ENCODE assay signal across 8 cellular contexts in genomic region chr3:111761309-111761795, GRCh38.
DNase-seq lines count a peak whose midpoint lies in the region; ATAC-seq lines count a peak whose summit lies in the region.

No MANE protein-coding gene starts in this region.

- H2BK15ac ChIP-seq in neuronal stem cell (ENCODE audit: low read length) = no peak overlapping the region

- no peak overlapping the region for H4K8ac ChIP-seq in neuronal stem cell (ENCODE audit: low read depth, low read length)

- ATAC-seq in left colon (peak; percentile 28), aorta (ENCODE audit: low FRiP score) (peak; percentile 69)

- H4K91ac ChIP-seq in neuronal stem cell (ENCODE audit: low read depth, low read length, poor library complexity) = no peak overlapping the region

- no peak overlapping the region for H2AFZ ChIP-seq in neuronal stem cell (ENCODE audit: low read length)

- H3K9ac ChIP-seq in adipocyte (ENCODE audit: low read length) (peak overlapping the region; percentile 67), neuronal stem cell (ENCODE audit: low read depth, low read length, poor library complexity) (no peak overlapping the region)

- no peak overlapping the region for H2BK120ac ChIP-seq in neuronal stem cell (ENCODE audit: low read depth, low read length)

- H3K23ac ChIP-seq in neuronal stem cell (ENCODE audit: low read depth, low read length, poor library complexity) = no peak overlapping the region

- no peaks in the 10 kb centered on the region for H3K9me3 ChIP-seq in adipocyte (ENCODE audit: control insufficient read depth, low read length)
- H3K9me3 ChIP-seq in aorta (ENCODE audit: control insufficient read depth, low read length) = no peaks in the 10 kb centered on the region
- no peaks in the 10 kb centered on the region for H3K9me3 ChIP-seq in neuronal stem cell (replicated peaks in 1 of 2; ENCODE audit: control insufficient read depth in 2 of 2, insufficient read depth in 1 of 2, low read depth in 1 of 2, low read length in 2 of 2)

- H3K4ac ChIP-seq in neuronal stem cell (ENCODE audit: low read length) = no peak overlapping the region

- peak overlapping the region; percentile 44 to 71 for H3K27ac ChIP-seq in aorta (ENCODE audit: low read depth in 1 of 2, low read length in 2 of 2)
- H3K27ac ChIP-seq in neuronal stem cell (replicated peaks; ENCODE audit: low read length) = no peak overlapping the region

- intact Hi-C loops in left colon (cut with DNase I, micrococcal nuclease) (no loop called here), aorta (cut with DNase I) (loop anchor here in 1 of 2 donors (2.0 kb wide), 1 partner anchor 21 kb away; no protein-coding TSS in a partner anchor)

- H2BK5ac ChIP-seq in neuronal stem cell (ENCODE audit: low read length) = no peak overlapping the region

- H3K4me1 ChIP-seq in adipocyte (ENCODE audit: control insufficient read depth, insufficient read depth, low read length) = peaks cover 62% of the 10 kb centered on the region
- peaks cover 3 to 9% of the 10 kb centered on the region in 2 donors for H3K4me1 ChIP-seq in aorta (ENCODE audit: control insufficient read depth in 1 of 2, insufficient read depth in 2 of 2, low read length in 2 of 2)
- H3K4me1 ChIP-seq in neuronal stem cell (ENCODE audit: control insufficient read depth in 2 of 2, insufficient read depth in 1 of 2, low read depth in 1 of 2, low read length in 2 of 2) = peaks cover 1 to 7% of the 10 kb centered on the region in 2 donors

- no peak overlapping the region for H3K18ac ChIP-seq in neuronal stem cell (ENCODE audit: low read length)

- WGBS in aorta, 2 donors = 19 to 21% methylated on average over 4 of the region's 4 CpGs
- no CpG with 5 or more reads among the region's 4 CpGs for WGBS in neuronal stem cell (ENCODE audit: extremely low coverage in 2 of 2, insufficient read length in 2 of 2, insufficient replicate concordance in 1 of 2), 2 donors

- DNase-seq in stimulated activated CD4-positive, alpha-beta T cell treated with anti-CD3 and anti-CD28 coated beads, Interleukin-1b, Interleukin-23, amount 100 ng/mL, for 48 hours = peak; percentile 44
- no peak for DNase-seq in stimulated activated CD4-positive, alpha-beta T cell treated with anti-CD3 and anti-CD28 coated beads, Interleukin-4, amount 100 ng/mL, for 24 hours
- DNase-seq in adipocyte (ENCODE audit: low read depth) (peak; percentile 85), left colon (no peak), aorta (no peak), H7 (no peak), neuronal stem cell (ENCODE audit: low spot score) (no peak), cerebellar nuclear complex (lab: John Stamatoyannopoulos, UW) (no peak)

- H3K27me3 ChIP-seq in adipocyte (replicated peaks; ENCODE audit: control insufficient read depth, insufficient read depth, low read length) (no peaks in the 10 kb centered on the region), aorta (ENCODE audit: control insufficient read depth in 1 of 2, insufficient read depth in 2 of 2, low read length in 1 of 2) (no peaks in the 10 kb centered on the region), H7 (ENCODE audit: control insufficient read depth, insufficient read depth, low read length) (no peaks in the 10 kb centered on the region), neuronal stem cell (ENCODE audit: control insufficient read depth in 3 of 3, insufficient read depth in 3 of 3, low read depth in 1 of 3, low read length in 3 of 3) (no peaks in the 10 kb centered on the region)

- H3K36me3 ChIP-seq in adipocyte (ENCODE audit: control insufficient read depth, insufficient read depth, low read length, severe bottlenecking) (no peaks in the 10 kb centered on the region), aorta (ENCODE audit: control insufficient read depth in 1 of 2, insufficient read depth in 2 of 2, low read length in 1 of 2) (no peaks in the 10 kb centered on the region), H7 (replicated peaks; ENCODE audit: control insufficient read depth, insufficient read depth, low read length) (no peaks in the 10 kb centered on the region), neuronal stem cell (replicated peaks in 1 of 2; ENCODE audit: control insufficient read depth in 2 of 2, insufficient read depth in 2 of 2, low read length in 2 of 2) (no peaks in the 10 kb centered on the region)

- H3K79me1 ChIP-seq in neuronal stem cell (ENCODE audit: low read depth, low read length) = no peaks in the 10 kb centered on the region

- H3K4me2 ChIP-seq in neuronal stem cell (ENCODE audit: insufficient read depth, low read length, poor library complexity, severe bottlenecking) = no peak overlapping the region

- no peak overlapping the region for H2AK5ac ChIP-seq in neuronal stem cell (ENCODE audit: low read depth, low read length)

- no peak overlapping the region for H2BK12ac ChIP-seq in neuronal stem cell (ENCODE audit: low read length)

- no peak overlapping the region for H3K14ac ChIP-seq in neuronal stem cell (ENCODE audit: low read length)

- H3K4me3 ChIP-seq in adipocyte (ENCODE audit: low read length) (peak overlapping the region; percentile 34), aorta (ENCODE audit: low read length in 2 of 2) (no peak overlapping the region), H7 (ENCODE audit: insufficient read depth, low read depth, low read length) (no peak overlapping the region), neuronal stem cell (ENCODE audit: low read length in 2 of 2) (no peak overlapping the region)

Comparison
In these comparisons a context has a peak if more than half of its experiments do, and no peak if none do; other contexts are left out.
1. DNase-seq: peak in stimulated activated CD4-positive, alpha-beta T cell treated with anti-CD3 and anti-CD28 coated beads, Interleukin-1b, Interleukin-23, amount 100 ng/mL, for 48 hours (single experiment) and adipocyte (single experiment); none in stimulated activated CD4-positive, alpha-beta T cell treated with anti-CD3 and anti-CD28 coated beads, Interleukin-4, amount 100 ng/mL, for 24 hours (single experiment), left colon (0 of 2), aorta (0 of 2), H7 (single experiment), neuronal stem cell (single experiment) and cerebellar nuclear complex (0 of 2).